In genomic region chr13:34748078-34748477, GRCh38 we compare ENCODE assay signal across 11 cellular contexts.
DNase-seq lines count a peak whose midpoint lies in the region; ATAC-seq and TF ChIP-seq lines count a peak whose summit lies in the region.
"Had no signal": no experiment of that assay in that cellular context is flagged by ENCODE, and none has a peak within 500 bp of the region (broad histone marks: within the 10 kb centered on the region; RNA-seq: fewer than 3 reads in every experiment).

No MANE protein-coding gene starts in this region.

- ATAC-seq in mucosa of descending colon, result peak; percentile 88
- ATAC-seq: HCT116 had no signal

- peaks cover 1% of the 10 kb centered on the region for H3K9me3 ChIP-seq in endodermal cell (ENCODE audit: control insufficient read depth, low read length)
- H3K9me3 ChIP-seq in mucosa of descending colon, result no peaks in the 10 kb centered on the region

- H3K4me1 Mint-ChIP-seq in endodermal cell (peaks cover 55% of the 10 kb centered on the region), immature natural killer cell (no peaks in the 10 kb centered on the region)

- 90 to 95% methylated on average over 5 of the region's 5 CpGs for WGBS in endodermal cell (ENCODE audit: insufficient coverage in 1 of 2, insufficient read length in 1 of 2), 2 experiments

- H3K9me3 Mint-ChIP-seq in endodermal cell (peaks cover 37% of the 10 kb centered on the region), immature natural killer cell (peaks cover 0 to 33% (median 17%) of the 10 kb centered on the region in 6 donors)

- H3K9ac ChIP-seq in endodermal cell (ENCODE audit: extremely low read depth, low read length, poor library complexity, severe bottlenecking), result no peak overlapping the region

- peak; percentile 57 for DNase-seq in DMS153 treated with DMSO at 0.1 percent for 48 hours (lab: John Stamatoyannopoulos, UW; ENCODE audit: unreplicated experiment)
- DNase-seq in NCI-H1436 (lab: John Stamatoyannopoulos, UW), result peak; percentile 58
- DNase-seq in endodermal cell, result no peak
- DNase-seq in mucosa of descending colon, result peak in 1 of 3 donors; percentile 37
- DNase-seq in NCI-H187 (lab: John Stamatoyannopoulos, UW), result no peak
- no peak for DNase-seq in activated gamma-delta T cell (lab: John Stamatoyannopoulos, UW)
- no peak for DNase-seq in T-helper 2 cell
- DNase-seq in immature natural killer cell, result no peak
- DNase-seq: activated CD4-positive, alpha-beta T cell treated with anti-CD3 and anti-CD28 coated beads, Interleukin-2, amount 50 U/mL, for 1 hour; Kasumi-1 had no signal

- no peaks in the 10 kb centered on the region for H3K36me3 ChIP-seq in endodermal cell (ENCODE audit: control insufficient read depth, insufficient read depth, low read length)
- no peaks in the 10 kb centered on the region for H3K36me3 ChIP-seq in mucosa of descending colon (ENCODE audit: low read depth)

- H3K27ac Mint-ChIP-seq in endodermal cell, result peak overlapping the region; percentile 91
- H3K27ac Mint-ChIP-seq in immature natural killer cell, result no peak overlapping the region

- no peak for TF ChIP-seq CTCF in endodermal cell (conservative IDR thresholded peaks at IDR 0.05)
- no peak for TF ChIP-seq CTCF in mucosa of descending colon (IDR thresholded peaks at IDR 0.05)

- no peak overlapping the region for H3K27ac ChIP-seq in endodermal cell (ENCODE audit: low read depth, low read length)

- H3K36me3 Mint-ChIP-seq in endodermal cell (ENCODE audit: low read depth) (peaks cover 3% of the 10 kb centered on the region), immature natural killer cell (no peaks in the 10 kb centered on the region)

- H3K4me1 ChIP-seq in endodermal cell (ENCODE audit: control insufficient read depth, insufficient read depth, low read length) (peaks cover 17% of the 10 kb centered on the region), mucosa of descending colon (ENCODE audit: low read depth) (peaks cover 23% of the 10 kb centered on the region)

- H3K4me3 Mint-ChIP-seq in endodermal cell (no peak overlapping the region), immature natural killer cell (no peak overlapping the region)

- H3K27me3 ChIP-seq in endodermal cell (ENCODE audit: control insufficient read depth, insufficient read depth, low read length, poor library complexity, severe bottlenecking), result no peaks in the 10 kb centered on the region

- intact Hi-C loops in mucosa of descending colon (cut with DNase I, micrococcal nuclease), result no loop called here

- no peak overlapping the region for H3K4me3 ChIP-seq in endodermal cell (ENCODE audit: low read length)
- no peak overlapping the region for H3K4me3 ChIP-seq in mucosa of descending colon

- H3K27me3 Mint-ChIP-seq in endodermal cell (ENCODE audit: insufficient read depth) (no peaks in the 10 kb centered on the region), immature natural killer cell (ENCODE audit: low read depth in 3 of 3) (peaks cover 0 to 1% (median 0%) of the 10 kb centered on the region in 3 donors)

Comparison
In these comparisons a context has a peak if more than half of its experiments do, and no peak if none do; other contexts are left out.
1. DNase-seq: peak in DMS153 treated with DMSO at 0.1 percent for 48 hours (single experiment) and NCI-H1436 (single experiment); none in endodermal cell (single experiment), NCI-H187 (0 of 2), activated gamma-delta T cell (single experiment), T-helper 2 cell (0 of 5) and immature natural killer cell (0 of 3).